30 cellular contexts compared by ENCODE assay signal in genomic region chr16:31513884-31514283, GRCh38. TPM values are rescaled to one million over a fixed set of nuclear protein-coding genes. Genes with fewer than 3 reads are reported as not detected.
"Had no signal": no experiment of that assay in that cellular context is flagged by ENCODE, and none has a peak within 500 bp of the region (broad histone marks: within the 10 kb centered on the region; RNA-seq: fewer than 3 reads in every experiment).

No MANE protein-coding gene starts in this region.

- ATAC-seq: effector memory CD8-positive, alpha-beta T cell; esophagus mucosa; gastrocnemius medialis; heart right ventricle; left cardiac atrium; left lung; left ventricle myocardium superior; lower lobe of right lung; mucosa of descending colon had no signal

- H3K27me3 ChIP-seq: colonic mucosa, esophagus squamous epithelium, left lung had no signal

- H3K36me3 ChIP-seq: colonic mucosa, esophagus squamous epithelium, gastrocnemius medialis, heart right ventricle, left lung, lower lobe of right lung had no signal

- H3K4me3 ChIP-seq: colonic mucosa, esophagus squamous epithelium, gastrocnemius medialis, heart right ventricle, left lung, lower lobe of right lung, mucosa of descending colon had no signal

- H3K27ac ChIP-seq: colonic mucosa, epithelial cell of prostate, esophagus squamous epithelium, gastrocnemius medialis, heart right ventricle, left lung, lower lobe of right lung had no signal

- H3K9me3 ChIP-seq: colonic mucosa, esophagus squamous epithelium, gastrocnemius medialis, heart right ventricle, left lung, lower lobe of right lung, mucosa of descending colon had no signal

- FAIRE-seq: endometrium, islet of Langerhans, keratinocyte had no signal

- DNase-seq: colonic mucosa; cortex of kidney; effector CD8-positive, alpha-beta T cell; effector memory CD8-positive, alpha-beta T cell; endodermal cell; erythroblast; esophagus squamous epithelium; gastrocnemius medialis; glutamatergic neuron; head of caudate nucleus; heart right ventricle; hippocampal formation; left cardiac atrium; left lung; left ventricle myocardium superior; lower lobe of right lung; mucosa of descending colon had no signal

RNA-seq across cellular contexts. Expression of gene AHSP, which starts 13.8 kb away (rescaled TPM):
- total RNA-seq: colonic mucosa, dermis microvascular lymphatic vessel endothelial cell, endodermal cell, esophagus mucosa, esophagus squamous epithelium, gastrocnemius medialis, glomerular endothelial cell, heart right ventricle, kidney epithelial cell, left cardiac atrium, left lung, left ventricle myocardium superior, lower leg skin, lower lobe of right lung, lung microvascular endothelial cell, mesenteric fat pad, mesothelial cell of epicardium, mucosa of descending colon, myocyte had no signal
- polyA plus RNA-seq: heart right ventricle, keratinocyte had no signal

RNA-seq across cellular contexts. Expression of gene SLC5A2, which starts 31.0 kb away (rescaled TPM):
- total RNA-seq: dermis microvascular lymphatic vessel endothelial cell, esophagus squamous epithelium, gastrocnemius medialis, glomerular endothelial cell, heart right ventricle, left cardiac atrium, left ventricle myocardium superior, lung microvascular endothelial cell, mesenteric fat pad, myocyte had no signal
- polyA plus RNA-seq: keratinocyte had no signal
